Comparison of ENCODE assay signal across 9 cellular contexts in the genomic region with DNA sequence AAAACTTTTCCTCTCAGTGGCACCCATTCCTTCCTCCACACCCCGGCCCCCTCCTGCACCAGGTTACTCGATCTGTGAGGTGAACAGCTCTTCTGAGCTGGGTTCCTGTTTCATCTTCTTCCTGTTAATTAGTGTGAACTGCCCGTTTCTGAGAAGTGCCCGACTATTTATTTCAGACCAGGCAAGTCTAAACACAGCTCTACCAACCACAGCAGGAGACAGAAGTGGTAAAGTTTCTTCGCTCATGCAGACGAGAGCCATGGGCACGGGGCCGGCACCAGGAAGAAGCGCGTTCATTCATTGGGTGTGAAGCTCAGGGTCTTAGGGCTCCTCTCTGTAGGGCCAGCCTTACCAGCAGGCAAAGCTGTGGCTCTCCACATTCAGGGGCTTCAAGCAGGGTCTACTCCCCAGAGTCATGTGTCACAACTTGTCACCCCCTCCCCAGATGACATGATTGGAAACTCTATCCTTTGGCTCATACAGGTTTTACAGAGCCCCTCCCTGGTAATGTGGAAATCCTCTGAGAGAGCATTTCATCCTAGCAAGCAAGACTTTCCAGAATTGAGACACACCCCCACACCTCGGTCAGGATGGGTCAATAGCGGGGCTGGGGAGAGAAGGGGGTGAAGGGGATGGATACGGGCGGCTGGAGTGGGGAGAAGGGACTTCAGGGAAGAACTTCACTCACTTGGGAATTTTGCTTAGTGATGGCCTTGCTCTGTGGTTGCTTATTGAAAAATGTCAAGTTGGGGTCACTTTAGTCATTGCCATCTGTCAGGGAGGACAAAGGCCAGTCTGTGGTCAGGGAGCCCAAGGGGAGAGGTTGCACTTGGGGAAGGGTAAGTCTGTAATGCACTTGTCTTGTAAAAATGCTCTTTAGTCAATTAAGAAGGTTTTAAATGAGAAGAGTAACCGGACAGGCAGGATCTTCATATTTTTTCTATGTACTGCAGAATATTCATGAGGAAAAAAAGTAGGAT.
DNase-seq lines count a peak whose midpoint lies in the region; ATAC-seq and TF ChIP-seq lines count a peak whose summit lies in the region.
"Had no signal": no experiment of that assay in that cellular context is flagged by ENCODE, and none has a peak within 500 bp of the region (broad histone marks: within the 10 kb centered on the region; RNA-seq: fewer than 3 reads in every experiment).

No MANE protein-coding gene starts in this region.

- H3K4me1 Mint-ChIP-seq in MCF 10A (ENCODE audit: insufficient read depth, unreplicated experiment), result peaks cover 15% of the 10 kb centered on the region
- H3K4me1 Mint-ChIP-seq in activated CD8-positive, alpha-beta T cell treated with anti-CD3 and anti-CD28 coated beads, Interleukin-2, amount 10 ng/mL, durations not matched to agents 7 days and 5 days (ENCODE audit: low read depth), result peaks cover 62% of the 10 kb centered on the region
- peaks cover 11% of the 10 kb centered on the region for H3K4me1 Mint-ChIP-seq in T-helper 2 cell treated with Interferon-gamma antibody and Interleukin-4, amounts not matched to agents 5 μg/mL and 100 μg/mL, for 36 hours (ENCODE audit: low read depth)

- intact Hi-C loops in MCF 10A (cut with micrococcal nuclease), result loop anchor here (1.0 to 10.0 kb wide), 4 partner anchors 46 to 492 kb away; a partner anchor contains a TSS
- intact Hi-C loops in breast epithelium (cut with DNase I; ENCODE audit: low total_unique reads), result loop anchor here (10.0 kb wide), 1 partner anchor 228 kb away; no protein-coding TSS in a partner anchor
- intact Hi-C loops in vagina (cut with DNase I), result loop anchor here (5.0 kb wide), 2 partner anchors 45 to 235 kb away; no protein-coding TSS in a partner anchor

- peak overlapping the region; percentile 67 for H3K27ac Mint-ChIP-seq in MCF 10A (ENCODE audit: low read depth, unreplicated experiment)
- H3K27ac Mint-ChIP-seq in activated CD8-positive, alpha-beta T cell treated with anti-CD3 and anti-CD28 coated beads, Interleukin-2, amount 10 ng/mL, durations not matched to agents 7 days and 5 days, result peak overlapping the region; percentile 69
- H3K27ac Mint-ChIP-seq in T-helper 2 cell treated with Interferon-gamma antibody and Interleukin-4, amounts not matched to agents 5 μg/mL and 100 μg/mL, for 36 hours, result no peak overlapping the region
- H3K27ac Mint-ChIP-seq: activated naive CD8-positive, alpha-beta T cell had no signal

- no peaks in the 10 kb centered on the region for H3K9me3 Mint-ChIP-seq in MCF 10A (ENCODE audit: unreplicated experiment)
- H3K9me3 Mint-ChIP-seq in activated CD8-positive, alpha-beta T cell treated with anti-CD3 and anti-CD28 coated beads, Interleukin-2, amount 10 ng/mL, durations not matched to agents 7 days and 5 days (ENCODE audit: insufficient read depth), result no peaks in the 10 kb centered on the region
- H3K9me3 Mint-ChIP-seq in T-helper 2 cell treated with Interferon-gamma antibody and Interleukin-4, amounts not matched to agents 5 μg/mL and 100 μg/mL, for 36 hours, result no peaks in the 10 kb centered on the region

- H3K9me3 ChIP-seq in breast epithelium (no peaks in the 10 kb centered on the region), mesodermal cell (ENCODE audit: control insufficient read depth, low read length) (no peaks in the 10 kb centered on the region), vagina (no peaks in the 10 kb centered on the region)

- TF ChIP-seq CTCF in MCF 10A (IDR thresholded peaks at IDR 0.05; ENCODE audit: unreplicated experiment) (no peak), breast epithelium (IDR thresholded peaks at IDR 0.05) (no peak), vagina (IDR thresholded peaks at IDR 0.05) (no peak)

- POLR2A ChIA-PET in MCF 10A (lab: Yijun Ruan, JAX), result interaction anchor here (0.7 to 2.5 kb wide), 9 partner anchors 8 to 660 kb away, joined by 3 to 9 read pairs (median 6); a partner anchor contains a TSS
- POLR2A ChIA-PET in activated CD8-positive, alpha-beta T cell treated with anti-CD3 and anti-CD28 coated beads, Interleukin-2, amount 10 ng/mL, durations not matched to agents 7 days and 5 days (lab: Charles Lee), result interaction anchor here (1.0 kb wide), 1 partner anchor 45 kb away, joined by 4 read pairs; no protein-coding TSS in a partner anchor

- H3K36me3 Mint-ChIP-seq in MCF 10A (ENCODE audit: insufficient read depth, unreplicated experiment), result no peaks in the 10 kb centered on the region
- no peaks in the 10 kb centered on the region for H3K36me3 Mint-ChIP-seq in activated CD8-positive, alpha-beta T cell treated with anti-CD3 and anti-CD28 coated beads, Interleukin-2, amount 10 ng/mL, durations not matched to agents 7 days and 5 days (ENCODE audit: low read depth)
- H3K36me3 Mint-ChIP-seq in T-helper 2 cell treated with Interferon-gamma antibody and Interleukin-4, amounts not matched to agents 5 μg/mL and 100 μg/mL, for 36 hours (ENCODE audit: low read depth), result no peaks in the 10 kb centered on the region
- H3K36me3 Mint-ChIP-seq: activated naive CD8-positive, alpha-beta T cell had no signal

- TF ChIP-seq POLR2A in breast epithelium (IDR thresholded peaks at IDR 0.05) (no peak), vagina (IDR thresholded peaks at IDR 0.05) (no peak)

- CTCF ChIA-PET in MCF 10A (lab: Yijun Ruan, JAX), result interaction anchor here (0.5 to 8.1 kb wide), 59 partner anchors 7 to 1708 kb away, joined by 3 to 235 read pairs (median 4); a partner anchor contains a TSS
- CTCF ChIA-PET in activated CD8-positive, alpha-beta T cell treated with anti-CD3 and anti-CD28 coated beads, Interleukin-2, amount 10 ng/mL, durations not matched to agents 7 days and 5 days (lab: Charles Lee), result interaction anchor here (0.6 to 8.9 kb wide), 34 partner anchors 9 to 674 kb away, joined by 3 to 323 read pairs (median 4); a partner anchor contains a TSS

- H3K36me3 ChIP-seq in breast epithelium (no peaks in the 10 kb centered on the region), mesodermal cell (ENCODE audit: control insufficient read depth, insufficient read depth, low read length) (no peaks in the 10 kb centered on the region), vagina (no peaks in the 10 kb centered on the region)

- H3K27me3 ChIP-seq in breast epithelium (no peaks in the 10 kb centered on the region), vagina (no peaks in the 10 kb centered on the region)

- peak overlapping the region in 1 of 2 donors; percentile 12 for H3K27ac ChIP-seq in breast epithelium
- peak overlapping the region; percentile 73 for H3K27ac ChIP-seq in mesodermal cell (ENCODE audit: low read depth, low read length, severe bottlenecking)
- peak overlapping the region; percentile 40 for H3K27ac ChIP-seq in vagina

- no TSS peak for BruUV-seq in MCF 10A (replicated peaks; lab: Mats Ljungman, UMichigan)

- no peak overlapping the region for H3K4me3 Mint-ChIP-seq in MCF 10A (ENCODE audit: unreplicated experiment)
- no peak overlapping the region for H3K4me3 Mint-ChIP-seq in activated CD8-positive, alpha-beta T cell treated with anti-CD3 and anti-CD28 coated beads, Interleukin-2, amount 10 ng/mL, durations not matched to agents 7 days and 5 days
- no peak overlapping the region for H3K4me3 Mint-ChIP-seq in T-helper 2 cell treated with Interferon-gamma antibody and Interleukin-4, amounts not matched to agents 5 μg/mL and 100 μg/mL, for 36 hours
- H3K4me3 Mint-ChIP-seq: activated naive CD8-positive, alpha-beta T cell had no signal

- WGBS in mesodermal cell (ENCODE audit: insufficient coverage in 2 of 2), 2 experiments, result 84 to 98% methylated on average over 12 to 13 of the region's 15 CpGs

- no peak for ATAC-seq in activated CD8-positive, alpha-beta T cell treated with anti-CD3 and anti-CD28 coated beads, Interleukin-2, amount 10 ng/mL, durations not matched to agents 7 days and 5 days

- H3K4me1 ChIP-seq in breast epithelium, result no peaks in the 10 kb centered on the region
- H3K4me1 ChIP-seq in mesodermal cell (ENCODE audit: control insufficient read depth, insufficient read depth, low read length, poor library complexity, severe bottlenecking), result peaks cover 4% of the 10 kb centered on the region
- peaks cover 27% of the 10 kb centered on the region for H3K4me1 ChIP-seq in vagina

- H3K4me3 ChIP-seq in breast epithelium (no peak overlapping the region), mesodermal cell (ENCODE audit: extremely low read depth, insufficient read depth, low read length, poor library complexity, severe bottlenecking) (no peak overlapping the region), vagina (no peak overlapping the region)

- no peaks in the 10 kb centered on the region for H3K27me3 Mint-ChIP-seq in MCF 10A (ENCODE audit: insufficient read depth, unreplicated experiment)
- H3K27me3 Mint-ChIP-seq in activated CD8-positive, alpha-beta T cell treated with anti-CD3 and anti-CD28 coated beads, Interleukin-2, amount 10 ng/mL, durations not matched to agents 7 days and 5 days (ENCODE audit: low read depth), result peaks cover 31% of the 10 kb centered on the region
- H3K27me3 Mint-ChIP-seq in T-helper 2 cell treated with Interferon-gamma antibody and Interleukin-4, amounts not matched to agents 5 μg/mL and 100 μg/mL, for 36 hours (ENCODE audit: low read depth), result peaks cover 43% of the 10 kb centered on the region
- H3K27me3 Mint-ChIP-seq: activated naive CD8-positive, alpha-beta T cell had no signal

- DNase-seq in MCF 10A (ENCODE audit: unreplicated experiment) (no peak), breast epithelium (ENCODE audit: low spot score in 2 of 2) (no peak), vagina (ENCODE audit: extremely low spot score in 2 of 2) (peak in 1 of 2 donors; percentile 76), cortex of kidney (lab: John Stamatoyannopoulos, UW) (no peak)
- peak; percentile 30 for DNase-seq in activated CD8-positive, alpha-beta T cell treated with anti-CD3 and anti-CD28 coated beads, Interleukin-2, amount 10 ng/mL, durations not matched to agents 7 days and 5 days
- DNase-seq in T-helper 2 cell treated with Interferon-gamma antibody and Interleukin-4, amounts not matched to agents 5 μg/mL and 100 μg/mL, for 36 hours (ENCODE audit: low spot score), result no peak
- DNase-seq in stimulated activated CD4-positive, alpha-beta T cell treated with anti-CD3 and anti-CD28 coated beads, Interleukin-12 subunit alpha, Interleukin-12 subunit beta, amount 100 ng/mL, for 4 hours, result no peak
